In the genomic region with DNA sequence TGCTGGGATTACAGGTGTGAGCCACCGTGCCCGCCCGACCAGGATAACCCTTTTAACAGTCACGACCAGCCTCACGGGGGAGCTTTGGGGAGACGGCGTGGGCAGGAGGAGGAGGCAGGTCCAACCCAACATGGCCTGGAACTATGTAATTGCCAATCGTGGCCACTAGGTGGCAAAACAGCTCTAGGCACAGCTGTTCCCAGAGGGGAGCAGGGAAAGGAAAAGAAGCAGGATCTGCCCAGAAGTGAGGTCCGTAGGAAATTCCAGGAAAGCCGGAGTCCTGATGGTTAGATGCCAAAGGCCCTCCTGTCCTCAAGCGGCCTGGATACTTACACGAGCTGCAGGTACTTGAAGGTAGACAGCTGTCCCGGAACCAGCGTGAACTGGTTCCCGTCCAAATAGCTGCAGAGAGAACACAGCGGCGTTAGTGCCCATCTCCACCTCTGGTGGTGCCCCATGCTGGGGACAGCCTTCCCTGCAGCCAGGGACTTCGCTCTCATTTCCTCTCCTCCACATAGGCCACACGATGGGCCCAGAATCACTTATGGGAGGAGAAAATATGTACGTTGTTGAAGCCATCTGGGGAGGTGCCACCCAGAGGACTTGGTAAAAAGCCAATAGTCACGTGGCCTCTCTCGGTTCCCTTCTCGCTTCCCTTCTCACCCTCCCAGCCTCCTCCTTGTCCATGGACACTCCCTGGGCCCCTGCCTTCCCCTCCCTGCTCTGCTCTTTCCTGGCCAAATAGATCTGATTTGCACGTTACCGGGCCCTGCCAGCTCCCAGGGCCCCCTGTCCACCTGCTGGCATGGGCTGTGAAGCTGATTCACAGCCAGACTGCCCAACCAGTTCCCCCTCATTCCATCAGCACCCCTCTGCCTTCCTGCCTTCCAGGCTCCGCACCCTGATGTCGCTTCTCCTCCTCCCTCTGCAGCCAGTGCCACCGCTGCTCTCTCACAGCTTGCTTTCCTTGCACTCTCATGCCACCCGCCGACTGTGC, we compare ENCODE assay signal across 7 cellular contexts.
DNase-seq lines count a peak whose midpoint lies in the region; ATAC-seq, FAIRE-seq and TF ChIP-seq lines count a peak whose summit lies in the region.

No MANE protein-coding gene starts in this region.

- H3K4me1 ChIP-seq in left lung = peaks cover 4 to 11% of the 10 kb centered on the region in 2 donors

- FAIRE-seq in GM12892 (lab: Jason Lieb, UNC) = peak; percentile 97

- peak; percentile 64 for ATAC-seq in HG03097 (IDR thresholded peaks at IDR 0.05; ENCODE audit: low FRiP score, unreplicated experiment)
- ATAC-seq in left lung = peak; percentile 97

- H3K36me3 ChIP-seq in left lung = no peaks in the 10 kb centered on the region

- intact Hi-C loops in left lung (cut with DNase I) = no loop called here

- no peak for TF ChIP-seq POLR2A in GM12892 (IDR thresholded peaks at IDR 0.05; ENCODE audit: low read depth, low read length)

- no peaks in the 10 kb centered on the region for H3K27me3 ChIP-seq in left lung

- DNase-seq in GM12892 (ENCODE audit: insufficient read length) = peak; percentile 76
- DNase-seq in NCI-H2227 treated with DMSO at 0.1 percent for 48 hours (lab: John Stamatoyannopoulos, UW) = peak; percentile 78
- peak; percentile 76 for DNase-seq in activated CD4-positive, CD25-positive, alpha-beta regulatory T cell treated with anti-CD3 and anti-CD28 coated beads, Interleukin-2, amount 50 U/mL, for 72 hours
- DNase-seq in choroid plexus epithelial cell (ENCODE audit: low read depth) = peak; percentile 79
- DNase-seq in left lung = peak in 1 of 2 donors; percentile 73
- peak; percentile 64 for DNase-seq in stimulated activated CD4-positive, alpha-beta T cell treated with anti-CD3 and anti-CD28 coated beads, Interleukin-2, amount 100 ng/mL, for 4 hours (ENCODE audit: low read depth)

- no peak overlapping the region for H3K27ac ChIP-seq in left lung

- no peaks in the 10 kb centered on the region for H3K9me3 ChIP-seq in left lung

- H3K4me3 ChIP-seq in choroid plexus epithelial cell (ENCODE audit: low read depth, low read length) (peak overlapping the region; percentile 37), left lung (peak overlapping the region; percentile 23 to 41)

- peak; percentile 88 for TF ChIP-seq CTCF in choroid plexus epithelial cell (conservative IDR thresholded peaks at IDR 0.05; ENCODE audit: low read depth, low read length)
- TF ChIP-seq CTCF in left lung (IDR thresholded peaks at IDR 0.05) = peak; percentile 89 to 91
